In genomic region chr7:76372984-76373833, GRCh38 we compare ENCODE assay signal across 12 cellular contexts. TPM values are rescaled to one million over a fixed set of nuclear protein-coding genes. Genes with fewer than 3 reads are reported as not detected.
DNase-seq lines count a peak whose midpoint lies in the region; ATAC-seq and TF ChIP-seq lines count a peak whose summit lies in the region.
"Had no signal": no experiment of that assay in that cellular context is flagged by ENCODE, and none has a peak within 500 bp of the region (broad histone marks: within the 10 kb centered on the region; RNA-seq: fewer than 3 reads in every experiment).

No MANE protein-coding gene starts in this region.

- DNase-seq in Caki2 (ENCODE audit: low read depth) (peak; percentile 68), NCI-H226 (peak; percentile 80), neuronal stem cell (ENCODE audit: low spot score) (no peak), left lobe of liver (ENCODE audit: low spot score) (no peak), HEK293T (ENCODE audit: extremely low spot score) (no peak), stomach (no peak), NCI-H1694 (lab: John Stamatoyannopoulos, UW) (no peak)
- DNase-seq: activated CD8-positive, alpha-beta T cell treated with anti-CD3 and anti-CD28 coated beads, Interleukin-2, amount 10 ng/mL, durations not matched to agents 7 days and 5 days; cortex of kidney; NCI-H82 had no signal

- no peaks in the 10 kb centered on the region for H3K9me3 Mint-ChIP-seq in dendritic cell treated with granulocyte-macrophage colony-stimulating factor and Interleukin-4, amounts not matched to agents 40 ng/mL and 50 ng/mL, for 4 days

- no peak overlapping the region for H2AK5ac ChIP-seq in neuronal stem cell (ENCODE audit: low read depth, low read length)

- peak overlapping the region; percentile 84 for H3K27ac Mint-ChIP-seq in dendritic cell treated with granulocyte-macrophage colony-stimulating factor and Interleukin-4, amounts not matched to agents 40 ng/mL and 50 ng/mL, for 4 days

- peaks cover 37% of the 10 kb centered on the region for H3K4me1 Mint-ChIP-seq in dendritic cell treated with granulocyte-macrophage colony-stimulating factor and Interleukin-4, amounts not matched to agents 40 ng/mL and 50 ng/mL, for 4 days (ENCODE audit: low read depth)

- no peaks in the 10 kb centered on the region for H3K27me3 Mint-ChIP-seq in dendritic cell treated with granulocyte-macrophage colony-stimulating factor and Interleukin-4, amounts not matched to agents 40 ng/mL and 50 ng/mL, for 4 days

- H3K4me3 ChIP-seq in neuronal stem cell (ENCODE audit: low read length in 2 of 2) (no peak overlapping the region), stomach (no peak overlapping the region)
- H3K4me3 ChIP-seq: lung had no signal

- CTCF ChIA-PET in HEK293T (lab: Yijun Ruan, JAX): interaction anchor here (0.6 kb wide), 1 partner anchor 43 kb away, joined by 3 read pairs; no protein-coding TSS in a partner anchor

- no peak overlapping the region for H3K4ac ChIP-seq in neuronal stem cell (ENCODE audit: low read length)

- H4K8ac ChIP-seq in neuronal stem cell (ENCODE audit: low read depth, low read length): no peak overlapping the region

- H3K4me3 Mint-ChIP-seq in dendritic cell treated with granulocyte-macrophage colony-stimulating factor and Interleukin-4, amounts not matched to agents 40 ng/mL and 50 ng/mL, for 4 days: peak overlapping the region; percentile 43
- H3K4me3 Mint-ChIP-seq: activated CD8-positive, alpha-beta T cell treated with anti-CD3 and anti-CD28 coated beads, Interleukin-2, amount 10 ng/mL, durations not matched to agents 7 days and 5 days had no signal

- TF ChIP-seq CTCF in stomach (IDR thresholded peaks at IDR 0.05): no peak

- H3K27me3 ChIP-seq in neuronal stem cell (ENCODE audit: control insufficient read depth in 3 of 3, insufficient read depth in 3 of 3, low read depth in 1 of 3, low read length in 3 of 3) (no peaks in the 10 kb centered on the region), stomach (no peaks in the 10 kb centered on the region)

- H2BK12ac ChIP-seq in neuronal stem cell (ENCODE audit: low read length): no peak overlapping the region

- peak overlapping the region; percentile 56 for H2AFZ ChIP-seq in neuronal stem cell (ENCODE audit: low read length)

- H2BK120ac ChIP-seq in neuronal stem cell (ENCODE audit: low read depth, low read length): no peak overlapping the region

- no peak overlapping the region for H2BK5ac ChIP-seq in neuronal stem cell (ENCODE audit: low read length)

- POLR2A ChIA-PET in HEK293T (lab: Yijun Ruan, JAX): interaction anchor here (1.0 kb wide), 1 partner anchor 13 kb away, joined by 3 read pairs; no protein-coding TSS in a partner anchor

- no peaks in the 10 kb centered on the region for H3K36me3 ChIP-seq in neuronal stem cell (replicated peaks in 1 of 2; ENCODE audit: control insufficient read depth in 2 of 2, insufficient read depth in 2 of 2, low read length in 2 of 2)
- no peaks in the 10 kb centered on the region for H3K36me3 ChIP-seq in stomach

- no peaks in the 10 kb centered on the region for H3K36me3 Mint-ChIP-seq in dendritic cell treated with granulocyte-macrophage colony-stimulating factor and Interleukin-4, amounts not matched to agents 40 ng/mL and 50 ng/mL, for 4 days (ENCODE audit: low read depth)

- H3K4me1 ChIP-seq in neuronal stem cell (ENCODE audit: control insufficient read depth in 2 of 2, insufficient read depth in 1 of 2, low read depth in 1 of 2, low read length in 2 of 2): no peaks in the 10 kb centered on the region
- H3K4me1 ChIP-seq in stomach: peaks cover 0 to 10% (median 0%) of the 10 kb centered on the region in 4 donors

- no peak overlapping the region for H3K23ac ChIP-seq in neuronal stem cell (ENCODE audit: low read depth, low read length, poor library complexity)

- peaks cover 0 to 2% of the 10 kb centered on the region in 2 donors for H3K9me3 ChIP-seq in neuronal stem cell (replicated peaks in 1 of 2; ENCODE audit: control insufficient read depth in 2 of 2, insufficient read depth in 1 of 2, low read depth in 1 of 2, low read length in 2 of 2)
- no peaks in the 10 kb centered on the region for H3K9me3 ChIP-seq in stomach

- peak overlapping the region; percentile 0 for H3K18ac ChIP-seq in neuronal stem cell (ENCODE audit: low read length)

- H3K14ac ChIP-seq in neuronal stem cell (ENCODE audit: low read length): no peak overlapping the region

- intact Hi-C loops in dendritic cell treated with granulocyte-macrophage colony-stimulating factor and Interleukin-4, amounts not matched to agents 40 ng/mL and 50 ng/mL, for 4 days (cut with micrococcal nuclease): no loop called here
- intact Hi-C loops in stomach (cut with DNase I; ENCODE audit: low total_unique reads): no loop called here

- H3K27ac ChIP-seq in neuronal stem cell (replicated peaks; ENCODE audit: low read length) (no peak overlapping the region), stomach (peak overlapping the region in 2 of 5 donors; percentile 7 to 8)

- no peaks in the 10 kb centered on the region for H3K79me1 ChIP-seq in neuronal stem cell (ENCODE audit: low read depth, low read length)

- no peak for ATAC-seq in left lobe of liver
- ATAC-seq: activated CD8-positive, alpha-beta T cell treated with anti-CD3 and anti-CD28 coated beads, Interleukin-2, amount 10 ng/mL, durations not matched to agents 7 days and 5 days had no signal

- no peak for TF ChIP-seq EP300 in stomach (IDR thresholded peaks at IDR 0.05)

- H3K4me2 ChIP-seq in neuronal stem cell (ENCODE audit: insufficient read depth, low read length, poor library complexity, severe bottlenecking): no peak overlapping the region

- WGBS in neuronal stem cell (ENCODE audit: extremely low coverage in 2 of 2, insufficient read length in 2 of 2, insufficient replicate concordance in 1 of 2), 2 donors: no CpG with 5 or more reads among the region's 9 CpGs
- WGBS in stomach, 5 donors: 70 to 81% (median 70%) methylated on average over 9 of the region's 9 CpGs

- H2BK15ac ChIP-seq in neuronal stem cell (ENCODE audit: low read length): no peak overlapping the region

- H3K9ac ChIP-seq in neuronal stem cell (ENCODE audit: low read depth, low read length, poor library complexity): no peak overlapping the region

- TF ChIP-seq POLR2A in stomach (IDR thresholded peaks at IDR 0.05): no peak

- H4K91ac ChIP-seq in neuronal stem cell (ENCODE audit: low read depth, low read length, poor library complexity): no peak overlapping the region

- in situ Hi-C loops in Caki2 (cut with HindIII; ENCODE audit: low pct_unique_long_range_greater_than_20kb, low sequenced_read_pairs): no loop called here

TF ChIP-seq in HEK293T, 16 proteins besides CTCF, POLR2A, EP300 and RAD21:
- TF ChIP-seq FOXK2 (IDR thresholded peaks at IDR 0.05) (no peak), TARDBP (IDR thresholded peaks at IDR 0.05) (no peak), HDGF (IDR thresholded peaks at IDR 0.05; ENCODE audit: borderline replicate concordance) (no peak), LEF1 (IDR thresholded peaks at IDR 0.05; ENCODE audit: borderline replicate concordance) (no peak), ZNF384 (IDR thresholded peaks at IDR 0.05) (no peak), FOXA1 (IDR thresholded peaks at IDR 0.05) (no peak), NFRKB (IDR thresholded peaks at IDR 0.05) (no peak), FOXM1 (IDR thresholded peaks at IDR 0.05; ENCODE audit: borderline replicate concordance) (no peak), BHLHE40 (IDR thresholded peaks at IDR 0.05; ENCODE audit: borderline replicate concordance) (no peak), SP1 (IDR thresholded peaks at IDR 0.05) (no peak), ELF4 (IDR thresholded peaks at IDR 0.05) (no peak), CTBP1 (IDR thresholded peaks at IDR 0.05; ENCODE audit: borderline replicate concordance) (no peak), SUZ12 (IDR thresholded peaks at IDR 0.05) (no peak), ARNT (IDR thresholded peaks at IDR 0.05) (no peak), L3MBTL2 (conservative IDR thresholded peaks at IDR 0.05) (no peak)
- TF ChIP-seq, protein P1, sequence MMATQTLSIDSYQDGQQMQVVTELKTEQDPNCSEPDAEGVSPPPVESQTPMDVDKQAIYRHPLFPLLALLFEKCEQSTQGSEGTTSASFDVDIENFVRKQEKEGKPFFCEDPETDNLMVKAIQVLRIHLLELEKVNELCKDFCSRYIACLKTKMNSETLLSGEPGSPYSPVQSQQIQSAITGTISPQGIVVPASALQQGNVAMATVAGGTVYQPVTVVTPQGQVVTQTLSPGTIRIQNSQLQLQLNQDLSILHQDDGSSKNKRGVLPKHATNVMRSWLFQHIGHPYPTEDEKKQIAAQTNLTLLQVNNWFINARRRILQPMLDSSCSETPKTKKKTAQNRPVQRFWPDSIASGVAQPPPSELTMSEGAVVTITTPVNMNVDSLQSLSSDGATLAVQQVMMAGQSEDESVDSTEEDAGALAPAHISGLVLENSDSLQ (IDR thresholded peaks at IDR 0.05): no peak

RNA-seq across cellular contexts. Expression of gene YWHAG, which starts 14.4 kb away (rescaled TPM):
- total RNA-seq in Caki2 (2014; rRNA removed; shearing (Covaris generic); ENCODE audit: low replicate concordance): 63.4 and 73.1 TPM in 2 replicates
- 115 TPM for polyA plus RNA-seq in neuronal stem cell (2013, experiment 1 of 2)
- polyA plus RNA-seq in neuronal stem cell (2013, experiment 2 of 2): 115 TPM
- 44.8 TPM for total RNA-seq in left lobe of liver
- total RNA-seq in stomach: 10 to 100 TPM; 28.6 to 64.6 (median 56.2) TPM
- polyA plus RNA-seq in stomach: 10 to 100 TPM; 26.7 to 42.5 (median 41.2) TPM

RNA-seq across cellular contexts. Expression of gene SSC4D, which starts 36.3 kb away (rescaled TPM):
- 1.1 and 11.0 TPM in 2 replicates for total RNA-seq in Caki2 (2014; rRNA removed; shearing (Covaris generic); ENCODE audit: low replicate concordance)
- 4.3 TPM for polyA plus RNA-seq in neuronal stem cell (2013, experiment 1 of 2)
- polyA plus RNA-seq in neuronal stem cell (2013, experiment 2 of 2): 4.1 TPM
- 2.5 TPM for total RNA-seq in left lobe of liver
- under 1 TPM in 1 of 5 donors, not detected in 4; 0.37 TPM for total RNA-seq in stomach
- polyA plus RNA-seq in stomach: under 1 TPM in 1 of 3 donors, not detected in 2; 0.80 TPM

RNA-seq across cellular contexts. Expression of gene ZP3, which starts 51.5 kb away (rescaled TPM):
- 17.1 and 21.8 TPM in 2 replicates for total RNA-seq in Caki2 (2014; rRNA removed; shearing (Covaris generic); ENCODE audit: low replicate concordance)
- 11.6 TPM for polyA plus RNA-seq in neuronal stem cell (2013, experiment 1 of 2)
- polyA plus RNA-seq in neuronal stem cell (2013, experiment 2 of 2): 8.8 TPM
- 0.20 TPM for total RNA-seq in left lobe of liver
- total RNA-seq in stomach: 1 to 10 TPM in 1 of 5 donors, not detected in 4; 1.4 TPM
- polyA plus RNA-seq in stomach: 1 to 10 TPM in 2 of 3 donors, under 1 TPM in 1; 0.46 to 7.1 (median 1.3) TPM

Comparison
In these comparisons a context has a peak if more than half of its experiments do, and no peak if none do; other contexts are left out.
1. DNase-seq: peak in Caki2 (single experiment) and NCI-H226 (single experiment); none in neuronal stem cell (single experiment), left lobe of liver (single experiment), HEK293T (single experiment), stomach (single experiment) and NCI-H1694 (single experiment).